ENCODE assay signal across 15 cellular contexts in genomic region chr17:34598161-34598776, GRCh38. TPM values are rescaled to one million over a fixed set of nuclear protein-coding genes. Genes with fewer than 3 reads are reported as not detected.
DNase-seq lines count a peak whose midpoint lies in the region; ATAC-seq and TF ChIP-seq lines count a peak whose summit lies in the region.
"Had no signal": no experiment of that assay in that cellular context is flagged by ENCODE, and none has a peak within 500 bp of the region (broad histone marks: within the 10 kb centered on the region; RNA-seq: fewer than 3 reads in every experiment).

No MANE protein-coding gene starts in this region.

- DNase-seq in Caki2 (ENCODE audit: low read depth) = peak; percentile 23
- DNase-seq in NCI-H1694 treated with DMSO at 0.1 percent for 48 hours (lab: John Stamatoyannopoulos, UW) = peak; percentile 41
- DNase-seq in amygdala (lab: John Stamatoyannopoulos, UW) = peak in 49 of 56 donors; percentile 8 to 88 (median 60)
- peak; percentile 85 for DNase-seq in left kidney (ENCODE audit: low read depth, low spot score)
- DNase-seq in MM.1S = no peak
- no peak for DNase-seq in smooth muscle cell (lab: John Stamatoyannopoulos, UW; ENCODE audit: unreplicated experiment)
- no peak for DNase-seq in activated CD4-positive, alpha-beta T cell treated with anti-CD3 and anti-CD28 coated beads, Interleukin-2, amount 10 ng/mL, durations not matched to agents 24 days and 14 days
- DNase-seq: DMS53; GM23248; Karpas-422; stimulated activated naive CD4-positive, alpha-beta T cell had no signal

- no peak overlapping the region for H3K4me3 Mint-ChIP-seq in activated CD4-positive, alpha-beta T cell treated with anti-CD3 and anti-CD28 coated beads, Interleukin-2, amount 10 ng/mL, durations not matched to agents 24 days and 14 days
- H3K4me3 Mint-ChIP-seq: activated naive CD8-positive, alpha-beta T cell had no signal

- no peak overlapping the region for H2AFZ ChIP-seq in MM.1S (ENCODE audit: low read length)
- H2AFZ ChIP-seq in smooth muscle cell (ENCODE audit: low read depth) = no peak overlapping the region
- H2AFZ ChIP-seq: GM23248 had no signal

- H3K27me3 ChIP-seq in MM.1S (replicated peaks; ENCODE audit: insufficient read depth, low read length) (no peaks in the 10 kb centered on the region), smooth muscle cell (ENCODE audit: low read depth) (peaks cover 19% of the 10 kb centered on the region)

- H3K4me1 ChIP-seq in MM.1S (ENCODE audit: low read length) (no peaks in the 10 kb centered on the region), smooth muscle cell (ENCODE audit: low read depth) (peaks cover 11% of the 10 kb centered on the region)

- 27% methylated on average over 2 of the region's 2 CpGs for WGBS in smooth muscle cell (ENCODE audit: low lambda C conversion rate)

- H4K20me1 ChIP-seq in MM.1S (ENCODE audit: insufficient read depth, low read length) = no peaks in the 10 kb centered on the region
- H4K20me1 ChIP-seq in smooth muscle cell (ENCODE audit: low read depth) = no peaks in the 10 kb centered on the region

- in situ Hi-C loops in Caki2 (cut with HindIII; ENCODE audit: low pct_unique_long_range_greater_than_20kb, low sequenced_read_pairs) = no loop called here

- no peaks in the 10 kb centered on the region for H3K4me1 Mint-ChIP-seq in activated CD4-positive, alpha-beta T cell treated with anti-CD3 and anti-CD28 coated beads, Interleukin-2, amount 10 ng/mL, durations not matched to agents 24 days and 14 days

- no peaks in the 10 kb centered on the region for H3K9me2 ChIP-seq in MM.1S (replicated peaks; ENCODE audit: insufficient read depth, low read length)

- no peak for ATAC-seq in GM18498 (IDR thresholded peaks at IDR 0.05; ENCODE audit: unreplicated experiment)

- H3K36me3 Mint-ChIP-seq in activated CD4-positive, alpha-beta T cell treated with anti-CD3 and anti-CD28 coated beads, Interleukin-2, amount 10 ng/mL, durations not matched to agents 24 days and 14 days (ENCODE audit: low read depth) = no peaks in the 10 kb centered on the region
- H3K36me3 Mint-ChIP-seq: activated naive CD8-positive, alpha-beta T cell had no signal

- intact Hi-C loops in activated CD4-positive, alpha-beta T cell treated with anti-CD3 and anti-CD28 coated beads, Interleukin-2, amount 10 ng/mL, durations not matched to agents 24 days and 14 days (cut with micrococcal nuclease) = no loop called here

- H3K27ac Mint-ChIP-seq in activated CD4-positive, alpha-beta T cell treated with anti-CD3 and anti-CD28 coated beads, Interleukin-2, amount 10 ng/mL, durations not matched to agents 24 days and 14 days = no peak overlapping the region
- H3K27ac Mint-ChIP-seq: activated naive CD8-positive, alpha-beta T cell had no signal

- no peaks in the 10 kb centered on the region for H3F3A ChIP-seq in MM.1S (ENCODE audit: insufficient read depth, low read length)
- no peaks in the 10 kb centered on the region for H3F3A ChIP-seq in smooth muscle cell (ENCODE audit: low read depth)

- H3K9ac ChIP-seq in MM.1S (ENCODE audit: low read length) (no peak overlapping the region), smooth muscle cell (ENCODE audit: low read depth) (no peak overlapping the region)
- H3K9ac ChIP-seq: GM23248 had no signal

- H3K27me3 Mint-ChIP-seq in activated CD4-positive, alpha-beta T cell treated with anti-CD3 and anti-CD28 coated beads, Interleukin-2, amount 10 ng/mL, durations not matched to agents 24 days and 14 days = peaks cover 14% of the 10 kb centered on the region

- no peaks in the 10 kb centered on the region for H3K9me3 ChIP-seq in MM.1S (replicated peaks; ENCODE audit: insufficient read depth, low read length)
- H3K9me3 ChIP-seq in smooth muscle cell (replicated peaks; ENCODE audit: low read depth) = no peaks in the 10 kb centered on the region

- H3K79me2 ChIP-seq in MM.1S (ENCODE audit: low read length) = no peaks in the 10 kb centered on the region
- H3K79me2 ChIP-seq in smooth muscle cell (ENCODE audit: low read depth) = no peaks in the 10 kb centered on the region

- H3K4me3 ChIP-seq in MM.1S (ENCODE audit: low read length) = no peak overlapping the region
- no peak overlapping the region for H3K4me3 ChIP-seq in smooth muscle cell
- H3K4me3 ChIP-seq: GM23248 had no signal

- TF ChIP-seq CTCF in MM.1S (IDR thresholded peaks at IDR 0.05; ENCODE audit: low read length) = no peak
- no peak for TF ChIP-seq CTCF in smooth muscle cell (IDR thresholded peaks at IDR 0.05; ENCODE audit: borderline replicate concordance, insufficient read depth, poor library complexity, severe bottlenecking)

- no peaks in the 10 kb centered on the region for H3K9me3 Mint-ChIP-seq in activated CD4-positive, alpha-beta T cell treated with anti-CD3 and anti-CD28 coated beads, Interleukin-2, amount 10 ng/mL, durations not matched to agents 24 days and 14 days

- H3K4me2 ChIP-seq in MM.1S (ENCODE audit: low read depth, low read length) (no peak overlapping the region), smooth muscle cell (no peak overlapping the region)

- H3K36me3 ChIP-seq in MM.1S (replicated peaks; ENCODE audit: insufficient read depth, low read length) (no peaks in the 10 kb centered on the region), smooth muscle cell (ENCODE audit: low read depth) (no peaks in the 10 kb centered on the region)

- H3K27ac ChIP-seq in MM.1S (ENCODE audit: low read length) (no peak overlapping the region), smooth muscle cell (ENCODE audit: low read depth) (no peak overlapping the region)
- H3K27ac ChIP-seq: GM23248 had no signal

RNA-seq across cellular contexts. Expression of gene TMEM132E, which starts 18.9 kb away (rescaled TPM):
- 0.07 TPM in 1 of 2 replicates, not detected in the other for total RNA-seq in Caki2 (2014; rRNA removed; shearing (Covaris generic); ENCODE audit: low replicate concordance)
- total RNA-seq in smooth muscle cell = 0.13 TPM in 1 of 2 replicates, not detected in the other
- 0.17 TPM in 1 of 2 replicates, not detected in the other for polyA plus RNA-seq in smooth muscle cell
- total RNA-seq in activated CD4-positive, alpha-beta T cell treated with anti-CD3 and anti-CD28 coated beads, Interleukin-2, amount 10 ng/mL, durations not matched to agents 24 days and 14 days = not detected in 2 replicates
- total RNA-seq: mononuclear cell, renal cortical epithelial cell had no signal
- polyA plus RNA-seq: GM23248 had no signal

Comparison
In these comparisons a context has a peak if more than half of its experiments do, and no peak if none do; other contexts are left out.
1. DNase-seq: peak in Caki2 (single experiment), NCI-H1694 treated with DMSO at 0.1 percent for 48 hours (single experiment), amygdala (49 of 56) and left kidney (single experiment); none in MM.1S (single experiment), smooth muscle cell (single experiment) and activated CD4-positive, alpha-beta T cell treated with anti-CD3 and anti-CD28 coated beads, Interleukin-2, amount 10 ng/mL, durations not matched to agents 24 days and 14 days (single experiment).